In genomic region chr16:57522960-57523359, GRCh38 we compare ENCODE assay signal across 13 cellular contexts. TPM values are rescaled to one million over a fixed set of nuclear protein-coding genes. Genes with fewer than 3 reads are reported as not detected.
"Had no signal": no experiment of that assay in that cellular context is flagged by ENCODE, and none has a peak within 500 bp of the region (broad histone marks: within the 10 kb centered on the region; RNA-seq: fewer than 3 reads in every experiment).

No MANE protein-coding gene starts in this region.

- ATAC-seq: heart right ventricle, left lung, psoas muscle, sciatic nerve had no signal

- DNase-seq: activated CD4-positive, alpha-beta memory T cell treated with anti-CD3 and anti-CD28 coated beads for 36 hours; activated CD4-positive, alpha-beta T cell treated with anti-CD3 and anti-CD28 coated beads for 1 hour; activated T-cell treated with anti-CD3 and anti-CD28 coated beads, Interleukin-2, amount 50 U/mL, for 48 hours; esophagus squamous epithelium; foreskin fibroblast; heart right ventricle; islet precursor cell; left lung; mesendoderm; psoas muscle had no signal

RNA-seq across cellular contexts. Expression of gene ADGRG5, which starts 19.5 kb away (rescaled TPM):
- total RNA-seq: cardiac muscle cell, osteoblast had no signal
